In the genomic region with DNA sequence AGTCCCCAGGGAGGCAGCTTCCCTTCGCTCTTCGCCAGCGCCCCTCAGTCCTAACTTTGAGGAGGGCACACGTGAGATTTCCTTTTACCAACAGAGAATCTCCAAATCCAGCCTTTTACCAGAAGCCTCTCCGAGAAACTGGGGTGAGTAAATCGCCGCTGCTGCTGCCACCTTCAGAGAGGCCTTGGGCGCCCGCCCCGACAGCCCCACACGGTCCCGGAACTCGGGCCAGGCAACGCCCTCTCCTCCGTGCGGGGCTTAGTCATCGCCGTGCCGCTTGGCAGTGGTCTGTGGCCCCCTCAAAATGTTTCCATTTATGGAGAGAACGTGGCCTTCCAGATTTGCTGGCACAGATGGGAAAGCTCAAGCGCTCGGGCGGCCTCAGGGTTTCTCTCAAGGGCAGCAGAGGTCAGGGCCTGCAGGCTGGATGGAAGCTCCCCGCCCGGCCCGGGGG, we compare ENCODE assay signal across 12 cellular contexts. TPM values are rescaled to one million over a fixed set of nuclear protein-coding genes. Genes with fewer than 3 reads are reported as not detected.
DNase-seq lines count a peak whose midpoint lies in the region; ATAC-seq, FAIRE-seq and TF ChIP-seq lines count a peak whose summit lies in the region.
"Had no signal": no experiment of that assay in that cellular context is flagged by ENCODE, and none has a peak within 500 bp of the region (broad histone marks: within the 10 kb centered on the region; RNA-seq: fewer than 3 reads in every experiment).

No MANE protein-coding gene starts in this region.

- peak; percentile 77 for DNase-seq in GM04503 (ENCODE audit: low read depth)
- peak; percentile 82 for DNase-seq in astrocyte of the spinal cord (ENCODE audit: low read depth, low spot score)
- DNase-seq in kidney = peak; percentile 95
- DNase-seq in stimulated activated CD8-positive, alpha-beta memory T cell treated with anti-CD3 and anti-CD28 coated beads, Interleukin-2, amount 100 ng/mL, for 48 hours (ENCODE audit: low read depth in 2 of 2) = peak; percentile 28 to 52
- DNase-seq in HuH-7 (ENCODE audit: low spot score) = no peak
- no peak for DNase-seq in NCI-H2081 treated with DMSO at 0.1 percent for 48 hours (lab: John Stamatoyannopoulos, UW)
- DNase-seq: trophoblast cell had no signal

- in situ Hi-C loops in astrocyte of the spinal cord (cut with HindIII; ENCODE audit: low sequenced_read_pairs) = no loop called here

- peak overlapping the region in 1 of 2 donors; percentile 56 for H3K27ac ChIP-seq in kidney (ENCODE audit: low read depth in 2 of 2, low read length in 2 of 2)

- peaks cover 0 to 2% of the 10 kb centered on the region in 2 donors for H3K9me3 ChIP-seq in kidney (ENCODE audit: control insufficient read depth in 1 of 2, low read length in 2 of 2)

- intact Hi-C loops in kidney (cut with DNase I) = no loop called here

- H3K9ac ChIP-seq in kidney (ENCODE audit: low read length in 2 of 2) = peak overlapping the region in 1 of 2 donors; percentile 19

- H3K4me1 ChIP-seq in kidney (ENCODE audit: control insufficient read depth in 1 of 2, insufficient read depth in 1 of 2, low read depth in 1 of 2, low read length in 2 of 2) = peaks cover 0 to 2% of the 10 kb centered on the region in 2 donors

- no peak for TF ChIP-seq CTCF in astrocyte of the spinal cord (IDR thresholded peaks at IDR 0.05; ENCODE audit: low read depth, low read length)
- TF ChIP-seq CTCF in kidney (IDR thresholded peaks at IDR 0.05; ENCODE audit: borderline replicate concordance, extremely low read depth, insufficient read depth) = no peak

- no peak for FAIRE-seq in kidney (lab: Jason Lieb, UNC)
- FAIRE-seq: G401.6 had no signal

- H3K4me3 ChIP-seq in astrocyte of the spinal cord (ENCODE audit: low read depth, low read length) (no peak overlapping the region), kidney (ENCODE audit: low read length in 2 of 2) (no peak overlapping the region)

- no peaks in the 10 kb centered on the region for H3K36me3 ChIP-seq in kidney (ENCODE audit: control insufficient read depth in 1 of 2, insufficient read depth in 2 of 2, low read length in 2 of 2)

- ATAC-seq in HG02870 (IDR thresholded peaks at IDR 0.05; ENCODE audit: unreplicated experiment) (no peak), GM18868 (IDR thresholded peaks at IDR 0.05; ENCODE audit: unreplicated experiment) (no peak)
- ATAC-seq: HCT116 had no signal

RNA-seq across cellular contexts. Expression of a gene that starts 41.4 kb away (rescaled TPM):
- 174 TPM for total RNA-seq in kidney
- 52.4 TPM for polyA plus RNA-seq in kidney (ENCODE audit: insufficient read depth, low read depth, low replicate concordance)
- polyA plus RNA-seq: neural cell had no signal

Comparison
In these comparisons a context has a peak if more than half of its experiments do, and no peak if none do; other contexts are left out.
1. DNase-seq: peak in GM04503 (single experiment), astrocyte of the spinal cord (single experiment), kidney (single experiment) and stimulated activated CD8-positive, alpha-beta memory T cell treated with anti-CD3 and anti-CD28 coated beads, Interleukin-2, amount 100 ng/mL, for 48 hours (2 of 2); none in HuH-7 (single experiment) and NCI-H2081 treated with DMSO at 0.1 percent for 48 hours (single experiment).